2 cellular contexts compared by ENCODE assay signal in genomic region chr5:143972068-143972467, GRCh38.
A peak's percentile ranks its signal among the peaks of the same experiment; 100 is the strongest.
TF ChIP-seq lines count a peak whose summit lies in the region.

No MANE protein-coding gene starts in this region.

TF ChIP-seq in HepG2, 621 proteins besides CTCF, POLR2A, EP300 and RAD21 (continued from another document):
- TF ChIP-seq MLXIP (CRISPR knock-in tag; IDR thresholded peaks at IDR 0.05; ENCODE audit: borderline replicate concordance) (no peak), ZNF605 (CRISPR knock-in tag; IDR thresholded peaks at IDR 0.05) (no peak), MAFF (IDR thresholded peaks at IDR 0.05; ENCODE audit: low read depth, low read length) (peak; percentile 48), GTF2F1 (IDR thresholded peaks at IDR 0.05; ENCODE audit: low read length) (no peak), ZBTB3 (CRISPR knock-in tag; IDR thresholded peaks at IDR 0.05; ENCODE audit: borderline replicate concordance, low read depth) (no peak), FOSL2 (CRISPR knock-in tag; IDR thresholded peaks at IDR 0.05) (no peak), ZNF431 (CRISPR knock-in tag; IDR thresholded peaks at IDR 0.05; ENCODE audit: borderline replicate concordance, low read depth) (no peak)
- TF ChIP-seq, protein P1, sequence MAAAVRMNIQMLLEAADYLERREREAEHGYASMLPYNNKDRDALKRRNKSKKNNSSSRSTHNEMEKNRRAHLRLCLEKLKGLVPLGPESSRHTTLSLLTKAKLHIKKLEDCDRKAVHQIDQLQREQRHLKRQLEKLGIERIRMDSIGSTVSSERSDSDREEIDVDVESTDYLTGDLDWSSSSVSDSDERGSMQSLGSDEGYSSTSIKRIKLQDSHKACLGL (CRISPR knock-in tag; IDR thresholded peaks at IDR 0.05): no peak
- TF ChIP-seq, protein P2, sequence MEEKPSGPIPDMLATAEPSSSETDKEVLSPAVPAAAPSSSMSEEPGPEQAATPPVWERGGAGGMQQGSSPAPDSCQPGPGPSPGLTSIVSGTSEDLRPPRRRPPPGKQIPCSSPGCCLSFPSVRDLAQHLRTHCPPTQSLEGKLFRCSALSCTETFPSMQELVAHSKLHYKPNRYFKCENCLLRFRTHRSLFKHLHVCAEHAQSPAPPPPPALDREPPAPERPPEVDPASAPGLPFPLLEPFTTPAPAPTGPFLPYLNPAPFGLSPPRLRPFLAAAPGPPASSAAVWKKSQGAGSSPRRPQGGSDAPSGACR (CRISPR knock-in tag; IDR thresholded peaks at IDR 0.05): no peak

TF ChIP-seq in IMR-90, 13 proteins besides CTCF, POLR2A, EP300 and RAD21 (continued from another document):
- no peak for TF ChIP-seq USF2 (IDR thresholded peaks at IDR 0.05; ENCODE audit: low read depth, low read length)
- TF ChIP-seq CHD1 (IDR thresholded peaks at IDR 0.05; ENCODE audit: low read depth, low read length): no peak
